ENCODE assay signal across 16 cellular contexts in genomic region chr10:112209534-112210200, GRCh38. TPM values are rescaled to one million over a fixed set of nuclear protein-coding genes. Genes with fewer than 3 reads are reported as not detected.
DNase-seq lines count a peak whose midpoint lies in the region; ATAC-seq and TF ChIP-seq lines count a peak whose summit lies in the region.
"Had no signal": no experiment of that assay in that cellular context is flagged by ENCODE, and none has a peak within 500 bp of the region (broad histone marks: within the 10 kb centered on the region; RNA-seq: fewer than 3 reads in every experiment).

No MANE protein-coding gene starts in this region.

- WGBS in heart left ventricle, 4 donors: 44 to 52% (median 48%) methylated on average over 7 of the region's 7 CpGs

- DNase-seq in H4 (ENCODE audit: low spot score): peak; percentile 43
- no peak for DNase-seq in heart left ventricle
- DNase-seq in retina: peak; percentile 25
- DNase-seq in activated T-cell treated with anti-CD3 and anti-CD28 coated beads, Interleukin-2, amount 50 U/mL, for 48 hours: no peak
- DNase-seq in T-helper 9 cell: no peak
- no peak for DNase-seq in activated CD8-positive, alpha-beta memory T cell treated with anti-CD3 and anti-CD28 coated beads, Interleukin-2, amount 50 U/mL, for 48 hours
- DNase-seq in NCI-H510A treated with DMSO at 0.1 percent for 48 hours (lab: John Stamatoyannopoulos, UW): no peak
- DNase-seq: activated B cell treated with CpG ODN at 0.5 μM for 24 hours; activated naive CD8-positive, alpha-beta T cell treated with anti-CD3 and anti-CD28 coated beads, Interleukin-2, amount 10 ng/mL, durations not matched to agents 7 days and 5 days; CD4-positive, alpha-beta T cell; cortex of kidney; IMR-90; NCI-H187 treated with DMSO at 0.1 percent for 48 hours; spleen had no signal

- H3K9me3 ChIP-seq in heart left ventricle: no peaks in the 10 kb centered on the region
- H3K9me3 ChIP-seq: spleen, suprapubic skin had no signal

- no peak for TF ChIP-seq POLR2A in heart left ventricle (IDR thresholded peaks at IDR 0.05)

- no peaks in the 10 kb centered on the region for H3K36me3 ChIP-seq in heart left ventricle
- H3K36me3 ChIP-seq: spleen, suprapubic skin had no signal

- no peak for TF ChIP-seq CTCF in heart left ventricle (IDR thresholded peaks at IDR 0.05)

- peaks cover 0 to 8% (median 0%) of the 10 kb centered on the region in 9 donors for H3K27me3 ChIP-seq in heart left ventricle
- H3K27me3 ChIP-seq: suprapubic skin had no signal

- ATAC-seq in SK-N-SH treated with all-trans-retinoic acid at 6 μM for 48 hours: peak; percentile 74
- ATAC-seq in heart left ventricle: peak in 3 of 4 donors; percentile 34 to 49 (median 37)

- peaks cover 0 to 12% (median 0%) of the 10 kb centered on the region in 12 donors for H3K4me1 ChIP-seq in heart left ventricle
- H3K4me1 ChIP-seq: spleen had no signal

- H3K4me3 ChIP-seq in heart left ventricle: no peak overlapping the region
- H3K4me3 ChIP-seq: spleen, suprapubic skin had no signal

- H3K27ac ChIP-seq in heart left ventricle: peak overlapping the region in 3 of 12 donors; percentile 24 to 42 (median 34)
- H3K27ac ChIP-seq: spleen, suprapubic skin had no signal

- intact Hi-C loops in heart left ventricle (cut with DNase I): no loop called here

TF ChIP-seq in SK-N-SH treated with all-trans-retinoic acid at 6 μM for 48 hours, 23 proteins besides CTCF, POLR2A, EP300 and RAD21:
- TF ChIP-seq ZNF8 (CRISPR knock-in tag; IDR thresholded peaks at IDR 0.05) (no peak), TCF4 (CRISPR knock-in tag; IDR thresholded peaks at IDR 0.05; ENCODE audit: borderline replicate concordance) (peak; percentile 56), ZFP3 (CRISPR knock-in tag; IDR thresholded peaks at IDR 0.05) (peak; percentile 39; the same call in 1 of the 2 replicates)
TF ChIP-seq in SK-N-SH treated with all-trans-retinoic acid at 6 μM for 48 hours: peak in this region for 2.

RNA-seq across cellular contexts. Expression of gene GPAM, which starts 26.1 kb away (rescaled TPM):
- total RNA-seq in H4 (2014; rRNA removed; shearing (Covaris generic)): 5.7 and 8.4 TPM in 2 replicates
- 100 to 1,000 TPM in 1 of 9 donors, 10 to 100 TPM in 6, 1 to 10 TPM in 2; 8.7 to 104 (median 16.9) TPM for total RNA-seq in heart left ventricle
- polyA plus RNA-seq in heart left ventricle: 10 to 100 TPM in 1 of 2 donors, 1 to 10 TPM in 1; 5.8 to 18.7 TPM

Comparison
In these comparisons a context has a peak if more than half of its experiments do, and no peak if none do; other contexts are left out.
1. DNase-seq: peak in H4 (single experiment) and retina (single experiment); none in heart left ventricle (0 of 5), activated T-cell treated with anti-CD3 and anti-CD28 coated beads, Interleukin-2, amount 50 U/mL, for 48 hours (0 of 2), T-helper 9 cell (single experiment), activated CD8-positive, alpha-beta memory T cell treated with anti-CD3 and anti-CD28 coated beads, Interleukin-2, amount 50 U/mL, for 48 hours (single experiment) and NCI-H510A treated with DMSO at 0.1 percent for 48 hours (single experiment).